15 cellular contexts compared by ENCODE assay signal in genomic region chr4:20764353-20764752, GRCh38.
"Had no signal": no experiment of that assay in that cellular context is flagged by ENCODE, and none has a peak within 500 bp of the region (broad histone marks: within the 10 kb centered on the region; RNA-seq: fewer than 3 reads in every experiment).

No MANE protein-coding gene starts in this region.

- H3K27ac ChIP-seq: cardiac muscle cell, colonic mucosa, hepatocyte, testis, upper lobe of right lung had no signal

- H3K36me3 Mint-ChIP-seq: activated CD4-positive, alpha-beta memory T cell treated with anti-CD3 and anti-CD28 coated beads for 36 hours; activated naive CD4-positive, alpha-beta T cell treated with anti-CD3 and anti-CD28 coated beads, Interleukin-2, amount 50 U/mL, for 72 hours; mesothelial cell of epicardium had no signal

- H3K27ac Mint-ChIP-seq: activated CD4-positive, alpha-beta memory T cell treated with anti-CD3 and anti-CD28 coated beads for 36 hours; activated naive CD4-positive, alpha-beta T cell treated with anti-CD3 and anti-CD28 coated beads, Interleukin-2, amount 50 U/mL, for 72 hours; mesothelial cell of epicardium; stimulated activated naive CD8-positive, alpha-beta T cell treated with anti-CD3 and anti-CD28 coated beads, Interleukin-15, Interleukin-2, amounts not matched to agents 100 ng/mL and 50 ng/mL, for 24 hours had no signal

- H3K4me1 ChIP-seq: colonic mucosa, testis, upper lobe of right lung had no signal

- H3K4me2 ChIP-seq: hepatocyte had no signal

- ATAC-seq: activated CD4-positive, CD25-positive, alpha-beta regulatory T cell treated with anti-CD3 and anti-CD28 coated beads, Interleukin-2, amount 50 U/mL, for 24 hours; activated naive CD4-positive, alpha-beta T cell treated with anti-CD3 and anti-CD28 coated beads, Interleukin-2, amount 50 U/mL, for 72 hours; activated T-cell treated with anti-CD3 and anti-CD28 coated beads, Interleukin-2, amount 50 U/mL, for 4 hours; upper lobe of right lung had no signal

- H3K79me2 ChIP-seq: hepatocyte had no signal

- H3K27me3 ChIP-seq: cardiac muscle cell, colonic mucosa, hepatocyte, testis, upper lobe of right lung had no signal

- H3K9me3 ChIP-seq: colonic mucosa, testis, upper lobe of right lung had no signal

- H3K36me3 ChIP-seq: cardiac muscle cell, colonic mucosa, upper lobe of right lung had no signal

- H3K27me3 Mint-ChIP-seq: activated CD4-positive, alpha-beta memory T cell treated with anti-CD3 and anti-CD28 coated beads for 36 hours; stimulated activated naive CD8-positive, alpha-beta T cell treated with anti-CD3 and anti-CD28 coated beads, Interleukin-15, Interleukin-2, amounts not matched to agents 100 ng/mL and 50 ng/mL, for 24 hours had no signal

- H3K4me3 Mint-ChIP-seq: activated CD4-positive, alpha-beta memory T cell treated with anti-CD3 and anti-CD28 coated beads for 36 hours; activated T-cell treated with anti-CD3 and anti-CD28 coated beads, Interleukin-2, amount 50 U/mL, for 4 hours; mesothelial cell of epicardium; stimulated activated naive CD8-positive, alpha-beta T cell treated with anti-CD3 and anti-CD28 coated beads, Interleukin-15, Interleukin-2, amounts not matched to agents 100 ng/mL and 50 ng/mL, for 24 hours had no signal

- H2AFZ ChIP-seq: hepatocyte had no signal

- DNase-seq: activated CD4-positive, alpha-beta memory T cell treated with anti-CD3 and anti-CD28 coated beads for 36 hours; activated effector memory CD4-positive, alpha-beta T cell treated with anti-CD3 and anti-CD28 coated beads, Interleukin-2, amount 50 U/mL, for 16 hours; activated T-cell treated with anti-CD3 and anti-CD28 coated beads, Interleukin-2, amount 50 U/mL, for 4 hours; amygdala; colonic mucosa; kidney glomerular epithelial cell; stimulated activated CD4-positive, alpha-beta T cell treated with anti-CD3 and anti-CD28 coated beads, Interleukin-4, amount 100 ng/mL, for 1 hour; testis; upper lobe of right lung had no signal

- H3K4me3 ChIP-seq: cardiac muscle cell, colonic mucosa, hepatocyte, testis, upper lobe of right lung had no signal

- H3K9me3 Mint-ChIP-seq: activated CD4-positive, alpha-beta memory T cell treated with anti-CD3 and anti-CD28 coated beads for 36 hours; activated naive CD4-positive, alpha-beta T cell treated with anti-CD3 and anti-CD28 coated beads, Interleukin-2, amount 50 U/mL, for 72 hours; activated T-cell treated with anti-CD3 and anti-CD28 coated beads, Interleukin-2, amount 50 U/mL, for 4 hours; mesothelial cell of epicardium; stimulated activated naive CD8-positive, alpha-beta T cell treated with anti-CD3 and anti-CD28 coated beads, Interleukin-15, Interleukin-2, amounts not matched to agents 100 ng/mL and 50 ng/mL, for 24 hours had no signal
